ENCODE assay signal across 1 cellular context in the genomic region with DNA sequence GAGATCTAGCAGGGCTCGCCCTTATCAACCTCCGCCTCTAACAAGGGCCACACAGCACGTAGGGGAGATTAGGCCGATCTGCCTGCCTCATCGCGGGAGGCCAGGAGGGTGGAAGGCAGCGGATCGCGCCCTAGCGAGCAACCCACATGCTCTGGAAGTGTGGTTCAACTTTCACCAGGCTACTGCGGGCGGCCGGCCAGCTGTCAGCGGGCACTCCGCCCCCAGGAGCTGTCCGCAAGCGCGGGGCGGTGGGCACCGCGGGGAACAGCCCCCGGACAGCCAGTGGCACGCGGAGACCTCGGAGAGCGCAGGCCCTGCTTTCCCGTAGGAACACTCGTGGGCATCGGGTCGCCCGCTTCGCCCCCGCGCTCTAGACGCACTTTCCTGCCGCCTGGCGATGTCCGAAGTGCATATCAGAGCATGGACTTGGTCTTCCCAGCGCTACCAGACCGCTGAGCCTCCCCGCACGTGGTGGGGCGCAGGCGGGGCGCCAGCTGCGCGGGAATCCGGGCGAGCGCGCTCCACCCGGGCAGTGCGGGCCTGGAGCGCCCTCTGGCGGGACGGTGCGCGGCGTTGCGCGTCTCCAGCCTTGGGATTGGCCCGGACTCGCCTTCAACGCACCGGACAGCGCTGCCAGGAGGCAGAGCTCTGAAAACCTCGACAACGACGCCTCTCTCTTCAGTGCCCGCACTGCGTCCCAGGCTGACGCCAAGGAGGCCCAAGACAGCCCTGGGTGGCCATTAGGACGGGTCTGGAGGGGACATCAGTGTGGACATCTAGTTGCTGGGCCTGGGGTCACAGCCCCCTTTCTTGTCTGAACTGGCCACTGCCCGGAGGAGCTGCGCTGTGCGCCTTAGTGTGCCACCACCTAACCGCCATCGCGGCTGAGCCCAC.
TF ChIP-seq lines count a peak whose summit lies in the region.

No MANE protein-coding gene starts in this region.

TF ChIP-seq in WTC11, 78 proteins besides CTCF, POLR2A, EP300 and RAD21 (continued from another document and continues in another):
- peak; percentile 100 for TF ChIP-seq E2F5 (CRISPR knock-in tag; IDR thresholded peaks at IDR 0.05)
- TF ChIP-seq MXD4 (CRISPR knock-in tag; IDR thresholded peaks at IDR 0.05; ENCODE audit: borderline replicate concordance) = no peak
- peak; percentile 99 for TF ChIP-seq CREB1 (CRISPR knock-in tag; IDR thresholded peaks at IDR 0.05)
- peak; percentile 97 for TF ChIP-seq TEAD4 (CRISPR knock-in tag; IDR thresholded peaks at IDR 0.05)
- TF ChIP-seq, protein P1, sequence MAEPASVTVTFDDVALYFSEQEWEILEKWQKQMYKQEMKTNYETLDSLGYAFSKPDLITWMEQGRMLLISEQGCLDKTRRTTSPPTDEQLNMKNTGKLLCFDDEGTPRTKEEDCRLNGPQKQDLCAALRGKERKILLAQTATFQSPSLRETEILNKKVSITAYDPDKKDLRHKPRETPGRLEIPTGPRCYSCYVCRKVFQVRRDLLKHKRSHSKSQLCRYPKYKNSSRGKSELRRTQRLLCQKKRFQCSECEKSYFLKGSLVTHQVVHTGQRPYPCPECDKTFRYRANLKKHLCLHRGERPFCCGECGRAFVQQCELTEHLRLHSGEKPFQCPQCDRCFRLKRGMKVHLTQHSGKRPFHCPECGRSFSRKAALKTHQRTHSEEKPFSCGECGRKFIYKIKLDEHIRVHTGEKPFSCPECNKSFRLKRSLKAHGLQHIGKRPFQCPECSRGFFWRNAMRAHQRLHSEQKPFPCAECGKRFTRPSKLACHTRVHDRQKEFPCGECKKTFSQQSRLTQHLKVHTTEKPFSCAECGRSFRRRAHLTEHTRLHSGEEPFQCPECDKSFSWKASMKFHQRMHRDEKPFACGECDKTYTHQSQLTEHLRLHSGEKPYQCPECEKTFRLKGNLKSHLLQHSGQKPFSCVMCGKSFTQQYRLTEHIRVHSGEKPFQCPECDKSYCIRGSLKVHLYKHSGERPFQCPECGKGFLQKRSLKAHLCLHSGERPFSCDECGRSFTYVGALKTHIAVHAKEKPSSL (CRISPR knock-in tag; conservative IDR thresholded peaks at IDR 0.05) = no peak
- TF ChIP-seq, protein P2, sequence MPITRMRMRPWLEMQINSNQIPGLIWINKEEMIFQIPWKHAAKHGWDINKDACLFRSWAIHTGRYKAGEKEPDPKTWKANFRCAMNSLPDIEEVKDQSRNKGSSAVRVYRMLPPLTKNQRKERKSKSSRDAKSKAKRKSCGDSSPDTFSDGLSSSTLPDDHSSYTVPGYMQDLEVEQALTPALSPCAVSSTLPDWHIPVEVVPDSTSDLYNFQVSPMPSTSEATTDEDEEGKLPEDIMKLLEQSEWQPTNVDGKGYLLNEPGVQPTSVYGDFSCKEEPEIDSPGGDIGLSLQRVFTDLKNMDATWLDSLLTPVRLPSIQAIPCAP (CRISPR knock-in tag; IDR thresholded peaks at IDR 0.05) = peak; percentile 99
- TF ChIP-seq FOXK1 (CRISPR knock-in tag; IDR thresholded peaks at IDR 0.05) = peak; percentile 99
- TF ChIP-seq, protein P3, sequence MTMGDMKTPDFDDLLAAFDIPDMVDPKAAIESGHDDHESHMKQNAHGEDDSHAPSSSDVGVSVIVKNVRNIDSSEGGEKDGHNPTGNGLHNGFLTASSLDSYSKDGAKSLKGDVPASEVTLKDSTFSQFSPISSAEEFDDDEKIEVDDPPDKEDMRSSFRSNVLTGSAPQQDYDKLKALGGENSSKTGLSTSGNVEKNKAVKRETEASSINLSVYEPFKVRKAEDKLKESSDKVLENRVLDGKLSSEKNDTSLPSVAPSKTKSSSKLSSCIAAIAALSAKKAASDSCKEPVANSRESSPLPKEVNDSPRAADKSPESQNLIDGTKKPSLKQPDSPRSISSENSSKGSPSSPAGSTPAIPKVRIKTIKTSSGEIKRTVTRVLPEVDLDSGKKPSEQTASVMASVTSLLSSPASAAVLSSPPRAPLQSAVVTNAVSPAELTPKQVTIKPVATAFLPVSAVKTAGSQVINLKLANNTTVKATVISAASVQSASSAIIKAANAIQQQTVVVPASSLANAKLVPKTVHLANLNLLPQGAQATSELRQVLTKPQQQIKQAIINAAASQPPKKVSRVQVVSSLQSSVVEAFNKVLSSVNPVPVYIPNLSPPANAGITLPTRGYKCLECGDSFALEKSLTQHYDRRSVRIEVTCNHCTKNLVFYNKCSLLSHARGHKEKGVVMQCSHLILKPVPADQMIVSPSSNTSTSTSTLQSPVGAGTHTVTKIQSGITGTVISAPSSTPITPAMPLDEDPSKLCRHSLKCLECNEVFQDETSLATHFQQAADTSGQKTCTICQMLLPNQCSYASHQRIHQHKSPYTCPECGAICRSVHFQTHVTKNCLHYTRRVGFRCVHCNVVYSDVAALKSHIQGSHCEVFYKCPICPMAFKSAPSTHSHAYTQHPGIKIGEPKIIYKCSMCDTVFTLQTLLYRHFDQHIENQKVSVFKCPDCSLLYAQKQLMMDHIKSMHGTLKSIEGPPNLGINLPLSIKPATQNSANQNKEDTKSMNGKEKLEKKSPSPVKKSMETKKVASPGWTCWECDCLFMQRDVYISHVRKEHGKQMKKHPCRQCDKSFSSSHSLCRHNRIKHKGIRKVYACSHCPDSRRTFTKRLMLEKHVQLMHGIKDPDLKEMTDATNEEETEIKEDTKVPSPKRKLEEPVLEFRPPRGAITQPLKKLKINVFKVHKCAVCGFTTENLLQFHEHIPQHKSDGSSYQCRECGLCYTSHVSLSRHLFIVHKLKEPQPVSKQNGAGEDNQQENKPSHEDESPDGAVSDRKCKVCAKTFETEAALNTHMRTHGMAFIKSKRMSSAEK (CRISPR knock-in tag; IDR thresholded peaks at IDR 0.05; ENCODE audit: borderline replicate concordance) = 0 out of 2 replicates have a peak, but pooled peaks have one; percentile 22
- TF ChIP-seq ATF1 (CRISPR knock-in tag; IDR thresholded peaks at IDR 0.05) = peak; percentile 97
- peak; percentile 90 for TF ChIP-seq ZNF416 (CRISPR knock-in tag; IDR thresholded peaks at IDR 0.05)
- peak; percentile 100 for TF ChIP-seq ARID4B (CRISPR knock-in tag; IDR thresholded peaks at IDR 0.05; ENCODE audit: borderline replicate concordance)
- TF ChIP-seq, protein P4, sequence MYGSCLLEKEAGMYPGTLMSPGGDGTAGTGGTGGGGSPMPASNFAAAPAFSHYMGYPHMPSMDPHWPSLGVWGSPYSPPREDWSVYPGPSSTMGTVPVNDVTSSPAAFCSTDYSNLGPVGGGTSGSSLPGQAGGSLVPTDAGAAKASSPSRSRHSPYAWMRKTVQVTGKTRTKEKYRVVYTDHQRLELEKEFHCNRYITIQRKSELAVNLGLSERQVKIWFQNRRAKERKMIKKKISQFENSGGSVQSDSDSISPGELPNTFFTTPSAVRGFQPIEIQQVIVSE (CRISPR knock-in tag; IDR thresholded peaks at IDR 0.05; ENCODE audit: borderline replicate concordance) = no peak
- TF ChIP-seq, protein P5, sequence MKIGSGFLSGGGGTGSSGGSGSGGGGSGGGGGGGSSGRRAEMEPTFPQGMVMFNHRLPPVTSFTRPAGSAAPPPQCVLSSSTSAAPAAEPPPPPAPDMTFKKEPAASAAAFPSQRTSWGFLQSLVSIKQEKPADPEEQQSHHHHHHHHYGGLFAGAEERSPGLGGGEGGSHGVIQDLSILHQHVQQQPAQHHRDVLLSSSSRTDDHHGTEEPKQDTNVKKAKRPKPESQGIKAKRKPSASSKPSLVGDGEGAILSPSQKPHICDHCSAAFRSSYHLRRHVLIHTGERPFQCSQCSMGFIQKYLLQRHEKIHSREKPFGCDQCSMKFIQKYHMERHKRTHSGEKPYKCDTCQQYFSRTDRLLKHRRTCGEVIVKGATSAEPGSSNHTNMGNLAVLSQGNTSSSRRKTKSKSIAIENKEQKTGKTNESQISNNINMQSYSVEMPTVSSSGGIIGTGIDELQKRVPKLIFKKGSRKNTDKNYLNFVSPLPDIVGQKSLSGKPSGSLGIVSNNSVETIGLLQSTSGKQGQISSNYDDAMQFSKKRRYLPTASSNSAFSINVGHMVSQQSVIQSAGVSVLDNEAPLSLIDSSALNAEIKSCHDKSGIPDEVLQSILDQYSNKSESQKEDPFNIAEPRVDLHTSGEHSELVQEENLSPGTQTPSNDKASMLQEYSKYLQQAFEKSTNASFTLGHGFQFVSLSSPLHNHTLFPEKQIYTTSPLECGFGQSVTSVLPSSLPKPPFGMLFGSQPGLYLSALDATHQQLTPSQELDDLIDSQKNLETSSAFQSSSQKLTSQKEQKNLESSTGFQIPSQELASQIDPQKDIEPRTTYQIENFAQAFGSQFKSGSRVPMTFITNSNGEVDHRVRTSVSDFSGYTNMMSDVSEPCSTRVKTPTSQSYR (CRISPR knock-in tag; IDR thresholded peaks at IDR 0.05) = peak; percentile 95
- peak; percentile 89 for TF ChIP-seq USF1 (CRISPR knock-in tag; IDR thresholded peaks at IDR 0.05)
- TF ChIP-seq ZNF396 (CRISPR knock-in tag; IDR thresholded peaks at IDR 0.05; ENCODE audit: borderline replicate concordance) = no peak
- TF ChIP-seq, protein P6, sequence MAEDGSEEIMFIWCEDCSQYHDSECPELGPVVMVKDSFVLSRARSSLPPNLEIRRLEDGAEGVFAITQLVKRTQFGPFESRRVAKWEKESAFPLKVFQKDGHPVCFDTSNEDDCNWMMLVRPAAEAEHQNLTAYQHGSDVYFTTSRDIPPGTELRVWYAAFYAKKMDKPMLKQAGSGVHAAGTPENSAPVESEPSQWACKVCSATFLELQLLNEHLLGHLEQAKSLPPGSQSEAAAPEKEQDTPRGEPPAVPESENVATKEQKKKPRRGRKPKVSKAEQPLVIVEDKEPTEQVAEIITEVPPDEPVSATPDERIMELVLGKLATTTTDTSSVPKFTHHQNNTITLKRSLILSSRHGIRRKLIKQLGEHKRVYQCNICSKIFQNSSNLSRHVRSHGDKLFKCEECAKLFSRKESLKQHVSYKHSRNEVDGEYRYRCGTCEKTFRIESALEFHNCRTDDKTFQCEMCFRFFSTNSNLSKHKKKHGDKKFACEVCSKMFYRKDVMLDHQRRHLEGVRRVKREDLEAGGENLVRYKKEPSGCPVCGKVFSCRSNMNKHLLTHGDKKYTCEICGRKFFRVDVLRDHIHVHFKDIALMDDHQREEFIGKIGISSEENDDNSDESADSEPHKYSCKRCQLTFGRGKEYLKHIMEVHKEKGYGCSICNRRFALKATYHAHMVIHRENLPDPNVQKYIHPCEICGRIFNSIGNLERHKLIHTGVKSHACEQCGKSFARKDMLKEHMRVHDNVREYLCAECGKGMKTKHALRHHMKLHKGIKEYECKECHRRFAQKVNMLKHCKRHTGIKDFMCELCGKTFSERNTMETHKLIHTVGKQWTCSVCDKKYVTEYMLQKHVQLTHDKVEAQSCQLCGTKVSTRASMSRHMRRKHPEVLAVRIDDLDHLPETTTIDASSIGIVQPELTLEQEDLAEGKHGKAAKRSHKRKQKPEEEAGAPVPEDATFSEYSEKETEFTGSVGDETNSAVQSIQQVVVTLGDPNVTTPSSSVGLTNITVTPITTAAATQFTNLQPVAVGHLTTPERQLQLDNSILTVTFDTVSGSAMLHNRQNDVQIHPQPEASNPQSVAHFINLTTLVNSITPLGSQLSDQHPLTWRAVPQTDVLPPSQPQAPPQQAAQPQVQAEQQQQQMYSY (CRISPR knock-in tag; IDR thresholded peaks at IDR 0.05) = peak; percentile 77
- peak; percentile 99 for TF ChIP-seq JUN (CRISPR knock-in tag; IDR thresholded peaks at IDR 0.05)
- TF ChIP-seq ZBTB43 (CRISPR knock-in tag; IDR thresholded peaks at IDR 0.05) = peak; percentile 100
- TF ChIP-seq HMGA2 (CRISPR knock-in tag; IDR thresholded peaks at IDR 0.05) = no peak
- peak; percentile 89 for TF ChIP-seq SP1 (CRISPR knock-in tag; conservative IDR thresholded peaks at IDR 0.05)
- TF ChIP-seq ELF4 (CRISPR knock-in tag; IDR thresholded peaks at IDR 0.05; ENCODE audit: low read depth) = peak; percentile 99
- no peak for TF ChIP-seq GTF2I (CRISPR knock-in tag; conservative IDR thresholded peaks at IDR 0.05)
- TF ChIP-seq CREM (CRISPR knock-in tag; IDR thresholded peaks at IDR 0.05) = peak; percentile 94
- TF ChIP-seq ZNF671 (CRISPR knock-in tag; IDR thresholded peaks at IDR 0.05) = no peak
- peak; percentile 88 for TF ChIP-seq ZNF263 (CRISPR knock-in tag; IDR thresholded peaks at IDR 0.05; ENCODE audit: low read depth)
- peak; percentile 100 for TF ChIP-seq ETV6 (CRISPR knock-in tag; IDR thresholded peaks at IDR 0.05)
